18 cellular contexts compared by ENCODE assay signal in the genomic region with DNA sequence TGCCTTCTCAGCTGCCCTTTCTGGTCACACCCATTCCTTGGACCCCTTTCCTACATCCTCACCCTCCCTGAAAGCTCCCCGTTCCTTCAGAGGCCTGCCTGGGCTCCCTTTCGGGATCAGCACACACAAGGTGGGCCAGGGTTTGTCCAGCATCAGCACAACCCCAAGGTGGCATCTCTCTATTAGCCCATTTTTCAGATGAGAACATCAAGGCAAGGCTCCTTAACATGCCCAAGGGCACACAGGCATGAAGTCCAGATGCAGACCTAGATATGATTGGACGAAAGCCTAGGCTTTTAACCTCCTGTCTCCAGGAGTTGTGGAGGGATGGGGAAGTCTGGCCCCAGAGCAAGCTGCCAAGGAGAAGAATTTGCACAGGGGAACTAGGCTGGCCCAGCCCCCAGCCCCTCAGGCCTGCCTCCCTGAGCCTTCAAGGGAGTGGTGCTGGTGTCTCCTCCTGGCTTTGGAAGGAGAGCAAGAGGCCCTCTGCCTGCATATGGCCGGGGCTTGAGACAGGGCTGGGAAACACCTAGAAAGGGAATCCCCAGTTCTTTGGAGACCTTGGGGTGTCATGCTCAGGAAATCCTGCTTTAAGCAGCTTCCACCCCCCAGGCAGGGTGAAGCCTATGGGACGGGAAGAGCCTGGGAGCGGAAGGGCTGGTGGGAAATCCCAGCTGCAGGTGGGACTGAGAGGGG. TPM values are rescaled to one million over a fixed set of nuclear protein-coding genes. Genes with fewer than 3 reads are reported as not detected.
"Had no signal": no experiment of that assay in that cellular context is flagged by ENCODE, and none has a peak within 500 bp of the region (broad histone marks: within the 10 kb centered on the region; RNA-seq: fewer than 3 reads in every experiment).

No MANE protein-coding gene starts in this region.

- H3K9me3 ChIP-seq: ovary, thoracic aorta, upper lobe of right lung had no signal

- H3K4me3 ChIP-seq: ovary, smooth muscle cell, thoracic aorta, upper lobe of right lung had no signal

- H3K27ac Mint-ChIP-seq: activated CD8-positive, alpha-beta memory T cell treated with anti-CD3 and anti-CD28 coated beads, Interleukin-2, amount 10 ng/mL, durations not matched to agents 7 days and 5 days; activated naive CD8-positive, alpha-beta T cell; stimulated activated naive B cell treated with anti-CD40 and anti-IgM and Interleukin-4, amounts not matched to agents 10 μg/mL and 1 μg/mL and 100 μg/mL, for 72 hours had no signal

- H3K27ac ChIP-seq: ovary, thoracic aorta, upper lobe of right lung had no signal

- H3K36me3 ChIP-seq: ovary, thoracic aorta, upper lobe of right lung had no signal

- DNase-seq: activated CD4-positive, alpha-beta T cell treated with anti-CD3 and anti-CD28 coated beads, Interleukin-2, amount 50 U/mL, for 48 hours; activated CD8-positive, alpha-beta memory T cell treated with anti-CD3 and anti-CD28 coated beads, Interleukin-2, amount 10 ng/mL, durations not matched to agents 7 days and 5 days; activated gamma-delta T cell; erythroblast; foreskin melanocyte; islet precursor cell; mammary epithelial cell; midbrain; stimulated activated CD4-positive, alpha-beta T cell treated with anti-CD3 and anti-CD28 coated beads, Interleukin-4, amount 100 ng/mL, for 24 hours; stimulated activated naive B cell treated with anti-CD40 and anti-IgM and Interleukin-4, amounts not matched to agents 10 μg/mL and 1 μg/mL and 100 μg/mL, for 72 hours; T-helper 2 cell; upper lobe of right lung had no signal

- H3K4me3 Mint-ChIP-seq: activated CD8-positive, alpha-beta memory T cell treated with anti-CD3 and anti-CD28 coated beads, Interleukin-2, amount 10 ng/mL, durations not matched to agents 7 days and 5 days; activated naive CD8-positive, alpha-beta T cell; stimulated activated naive B cell treated with anti-CD40 and anti-IgM and Interleukin-4, amounts not matched to agents 10 μg/mL and 1 μg/mL and 100 μg/mL, for 72 hours had no signal

- FAIRE-seq: colon had no signal

- H3K4me2 ChIP-seq: smooth muscle cell had no signal

- ATAC-seq: activated CD8-positive, alpha-beta memory T cell treated with anti-CD3 and anti-CD28 coated beads, Interleukin-2, amount 10 ng/mL, durations not matched to agents 7 days and 5 days had no signal

- H3K36me3 Mint-ChIP-seq: activated CD8-positive, alpha-beta memory T cell treated with anti-CD3 and anti-CD28 coated beads, Interleukin-2, amount 10 ng/mL, durations not matched to agents 7 days and 5 days; activated naive CD8-positive, alpha-beta T cell had no signal

- H3K27me3 Mint-ChIP-seq: activated CD8-positive, alpha-beta memory T cell treated with anti-CD3 and anti-CD28 coated beads, Interleukin-2, amount 10 ng/mL, durations not matched to agents 7 days and 5 days; activated naive CD8-positive, alpha-beta T cell had no signal

- H3K27me3 ChIP-seq: ovary, upper lobe of right lung had no signal

RNA-seq across cellular contexts. Expression of gene VSIR, which starts 9.0 kb away (rescaled TPM):
- polyA plus RNA-seq: neural cell had no signal
